In genomic region chr6:46932526-46932925, GRCh38 we compare ENCODE assay signal across 21 cellular contexts. TPM values are rescaled to one million over a fixed set of nuclear protein-coding genes. Genes with fewer than 3 reads are reported as not detected.
DNase-seq lines count a peak whose midpoint lies in the region; ATAC-seq lines count a peak whose summit lies in the region.
"Had no signal": no experiment of that assay in that cellular context is flagged by ENCODE, and none has a peak within 500 bp of the region (broad histone marks: within the 10 kb centered on the region; RNA-seq: fewer than 3 reads in every experiment).

No MANE protein-coding gene starts in this region.

- no peaks in the 10 kb centered on the region for H3K36me3 ChIP-seq in subcutaneous abdominal adipose tissue (ENCODE audit: control insufficient read depth in 5 of 5, insufficient read depth in 5 of 5, low read length in 5 of 5)
- H3K36me3 ChIP-seq: HAP-1 had no signal

- no peak overlapping the region for H3K9ac ChIP-seq in subcutaneous abdominal adipose tissue (ENCODE audit: low read length in 5 of 5)

- DNase-seq in DMS 273 (lab: John Stamatoyannopoulos, UW; ENCODE audit: unreplicated experiment) (peak; percentile 29), DMS 273 treated with DMSO at 0.1 percent for 48 hours (lab: John Stamatoyannopoulos, UW) (no peak), RPMI7951 (ENCODE audit: low read depth) (peak; percentile 82), glomerular visceral epithelial cell (ENCODE audit: extremely low spot score) (peak; percentile 59), T-helper 17 cell (no peak)
- no peak for DNase-seq in activated T-cell treated with anti-CD3 and anti-CD28 coated beads, Interleukin-2, amount 50 U/mL, for 1 hour
- DNase-seq: activated B cell treated with CpG ODN at 0.5 μM for 24 hours; activated effector memory CD4-positive, alpha-beta T cell treated with anti-CD3 and anti-CD28 coated beads, Interleukin-2, amount 50 U/mL, for 16 hours; CD4-positive, alpha-beta memory T cell; dorsolateral prefrontal cortex; MV-4-11; NCI-H2081 treated with DMSO at 0.1 percent for 48 hours; NCI-H526 treated with DMSO at 0.1 percent for 48 hours; nephron progenitor cell; stimulated activated CD4-positive, alpha-beta T cell treated with anti-CD3 and anti-CD28 coated beads, Interleukin-1b, Interleukin-23, amount 100 ng/mL, for 48 hours; T-cell had no signal

- peaks cover 0 to 46% (median 5%) of the 10 kb centered on the region in 5 donors for H3K4me1 ChIP-seq in subcutaneous abdominal adipose tissue (ENCODE audit: control insufficient read depth in 5 of 5, insufficient read depth in 5 of 5, low read length in 5 of 5)
- H3K4me1 ChIP-seq: HAP-1 had no signal

- H3K4me1 Mint-ChIP-seq in T-helper 17 cell: no peaks in the 10 kb centered on the region
- H3K4me1 Mint-ChIP-seq: activated B cell treated with CpG ODN at 0.5 μM for 24 hours; CD4-positive, alpha-beta memory T cell; T-cell had no signal

- no peaks in the 10 kb centered on the region for H3K36me3 Mint-ChIP-seq in T-helper 17 cell (ENCODE audit: low read depth)
- H3K36me3 Mint-ChIP-seq: CD4-positive, alpha-beta memory T cell; T-cell had no signal

- ATAC-seq in T-helper 17 cell (no peak), HG02981 (IDR thresholded peaks at IDR 0.05; ENCODE audit: unreplicated experiment) (no peak)
- ATAC-seq: HepG2, T-cell had no signal

- no peak overlapping the region for H3K4me3 Mint-ChIP-seq in T-helper 17 cell
- H3K4me3 Mint-ChIP-seq: activated B cell treated with CpG ODN at 0.5 μM for 24 hours; CD4-positive, alpha-beta memory T cell; nephron progenitor cell; T-cell had no signal

- H3K27ac Mint-ChIP-seq in T-helper 17 cell: no peak overlapping the region
- H3K27ac Mint-ChIP-seq: activated B cell treated with CpG ODN at 0.5 μM for 24 hours; CD4-positive, alpha-beta memory T cell; nephron progenitor cell; T-cell had no signal

- H3K27me3 Mint-ChIP-seq in T-helper 17 cell: peaks cover 7% of the 10 kb centered on the region

- H3K27ac ChIP-seq in subcutaneous abdominal adipose tissue (ENCODE audit: low read depth, low read length): peak overlapping the region; percentile 78
- H3K27ac ChIP-seq: 22Rv1 had no signal

- H3K9me3 ChIP-seq in subcutaneous abdominal adipose tissue (ENCODE audit: control insufficient read depth in 5 of 5, low read length in 5 of 5) (no peaks in the 10 kb centered on the region), T-helper 17 cell (ENCODE audit: control insufficient read depth, low read length, poor library complexity, severe bottlenecking) (no peaks in the 10 kb centered on the region)
- H3K9me3 ChIP-seq: HAP-1 had no signal

- H3K27me3 ChIP-seq in subcutaneous abdominal adipose tissue (ENCODE audit: control insufficient read depth in 5 of 5, insufficient read depth in 4 of 5, low read length in 5 of 5): peaks cover 0 to 4% (median 0%) of the 10 kb centered on the region in 5 donors
- H3K27me3 ChIP-seq: dorsolateral prefrontal cortex had no signal

- H3K4me3 ChIP-seq in subcutaneous abdominal adipose tissue (ENCODE audit: low read depth in 1 of 5, low read length in 5 of 5): no peak overlapping the region
- H3K4me3 ChIP-seq: dorsolateral prefrontal cortex, HAP-1 had no signal

RNA-seq across cellular contexts. Expression of gene ADGRF5, which starts 10.8 kb away (rescaled TPM):
- 0.12 and 0.20 TPM in 2 replicates for total RNA-seq in RPMI7951 (2014; rRNA removed; shearing (Covaris generic))
- total RNA-seq in T-helper 17 cell: not detected
- total RNA-seq: activated B cell treated with CpG ODN at 0.5 μM for 24 hours; CD4-positive, alpha-beta memory T cell; HepG2 had no signal

Comparison
In these comparisons a context has a peak if more than half of its experiments do, and no peak if none do; other contexts are left out.
1. DNase-seq: peak in DMS 273 (single experiment), RPMI7951 (single experiment) and glomerular visceral epithelial cell (single experiment); none in DMS 273 treated with DMSO at 0.1 percent for 48 hours (single experiment), T-helper 17 cell (0 of 3) and activated T-cell treated with anti-CD3 and anti-CD28 coated beads, Interleukin-2, amount 50 U/mL, for 1 hour (single experiment).